Comparison of ENCODE assay signal across 1 cellular context in genomic region chr6:143901885-143902708, GRCh38.
TF ChIP-seq lines count a peak whose summit lies in the region.

No MANE protein-coding gene starts in this region.

TF ChIP-seq in WTC11, 78 proteins besides CTCF, POLR2A, EP300 and RAD21 (continued from another document):
- TF ChIP-seq ZNF532 (CRISPR knock-in tag; IDR thresholded peaks at IDR 0.05; ENCODE audit: borderline replicate concordance) (no peak), EMX1 (CRISPR knock-in tag; IDR thresholded peaks at IDR 0.05) (no peak), MXD4 (CRISPR knock-in tag; IDR thresholded peaks at IDR 0.05; ENCODE audit: borderline replicate concordance) (no peak), TEAD1 (CRISPR knock-in tag; IDR thresholded peaks at IDR 0.05) (no peak), MLX (CRISPR knock-in tag; IDR thresholded peaks at IDR 0.05) (no peak), CREM (CRISPR knock-in tag; IDR thresholded peaks at IDR 0.05) (no peak)
